In the genomic region with DNA sequence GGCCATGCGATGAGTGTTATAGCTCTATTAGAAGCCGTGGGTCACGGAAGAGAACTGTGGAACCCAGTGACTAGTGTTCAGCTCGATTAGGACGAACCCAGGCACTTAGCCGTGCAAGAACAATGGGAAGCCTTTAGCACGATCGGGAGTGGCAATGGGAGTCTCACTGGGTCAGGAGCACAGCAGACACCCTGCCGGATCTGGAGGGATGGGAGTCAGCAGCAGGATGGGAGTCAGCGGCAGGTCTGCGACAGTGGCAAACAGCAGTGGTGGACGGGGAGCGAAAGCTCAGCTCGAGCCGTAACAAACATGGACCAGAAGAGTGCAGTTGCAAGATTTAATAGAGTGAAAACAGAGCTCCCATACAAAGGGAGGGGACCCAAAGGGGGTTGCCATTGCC, we compare ENCODE assay signal across 15 cellular contexts. TPM values are rescaled to one million over a fixed set of nuclear protein-coding genes. Genes with fewer than 3 reads are reported as not detected.
DNase-seq lines count a peak whose midpoint lies in the region; ATAC-seq and TF ChIP-seq lines count a peak whose summit lies in the region.
"Not testable (repeated sequence)": the region's sequence is repeated elsewhere in the genome, so short reads cannot be mapped to it uniquely, and the experiment has no call there.
"Had no signal": no experiment of that assay in that cellular context is flagged by ENCODE, and none has a peak within 500 bp of the region (broad histone marks: within the 10 kb centered on the region; RNA-seq: fewer than 3 reads in every experiment).

No MANE protein-coding gene starts in this region.

- intact Hi-C loops in CD4-positive, alpha-beta T cell (cut with DNase I, micrococcal nuclease); activated naive CD4-positive, alpha-beta T cell treated with anti-CD3 and anti-CD28 coated beads for 36 hours (cut with micrococcal nuclease): not testable (repeated sequence)
- intact Hi-C loops in activated CD4-positive, alpha-beta T cell treated with anti-CD3 and anti-CD28 coated beads for 36 hours (cut with DNase I, micrococcal nuclease) = loop anchor here in 1 of 2 experiments (10.0 kb wide), 1 partner anchor 526 kb away; a partner anchor contains a TSS

- peaks cover 74% of the 10 kb centered on the region for H3K4me1 Mint-ChIP-seq in CD4-positive, alpha-beta T cell (ENCODE audit: low read depth)
- peaks cover 54% of the 10 kb centered on the region for H3K4me1 Mint-ChIP-seq in activated CD4-positive, alpha-beta T cell treated with anti-CD3 and anti-CD28 coated beads for 36 hours
- peaks cover 70% of the 10 kb centered on the region for H3K4me1 Mint-ChIP-seq in activated T-cell treated with anti-CD3 and anti-CD28 coated beads, Interleukin-2, amount 50 U/mL, for 24 hours (ENCODE audit: low read depth)
- H3K4me1 Mint-ChIP-seq in activated naive CD4-positive, alpha-beta T cell treated with anti-CD3 and anti-CD28 coated beads for 36 hours (ENCODE audit: low read depth) = peaks cover 54% of the 10 kb centered on the region
- peaks cover 76 to 88% of the 10 kb centered on the region in 2 donors for H3K4me1 Mint-ChIP-seq in immature natural killer cell
- not testable (repeated sequence) for H3K4me1 Mint-ChIP-seq in progenitor cell of endocrine pancreas (ENCODE audit: low read depth)
- peaks cover 71% of the 10 kb centered on the region for H3K4me1 Mint-ChIP-seq in stimulated activated memory B cell treated with anti-CD40 and anti-IgM and Interleukin-4, amounts not matched to agents 10 μg/mL and 1 μg/mL and 100 μg/mL, for 72 hours

- TF ChIP-seq CTCF in CD4-positive, alpha-beta T cell (IDR thresholded peaks at IDR 0.05); progenitor cell of endocrine pancreas (IDR thresholded peaks at IDR 0.05; ENCODE audit: unreplicated experiment): not testable (repeated sequence)

- not testable (repeated sequence) for H3K9me3 ChIP-seq in CD4-positive, alpha-beta T cell (ENCODE audit: control insufficient read depth, low read length)

- CTCF ChIA-PET in CD4-positive, alpha-beta T cell (lab: Charles Lee) = interaction anchor here (2.0 kb wide), 1 partner anchor 37 kb away, joined by 5 read pairs; no protein-coding TSS in a partner anchor
- CTCF ChIA-PET in activated CD4-positive, alpha-beta T cell treated with anti-CD3 and anti-CD28 coated beads for 36 hours (lab: Charles Lee) = interaction anchor here (0.7 to 1.7 kb wide), 2 partner anchors 18 to 749 kb away, joined by 3 to 10 read pairs; a partner anchor contains a TSS
- CTCF ChIA-PET in activated naive CD4-positive, alpha-beta T cell treated with anti-CD3 and anti-CD28 coated beads for 36 hours (lab: Charles Lee) = interaction anchor here (0.6 to 1.3 kb wide), 4 partner anchors 9 to 261 kb away, joined by 3 to 6 read pairs (median 4); no protein-coding TSS in a partner anchor

- not testable (repeated sequence) for H3K27me3 Mint-ChIP-seq in CD4-positive, alpha-beta T cell; activated CD4-positive, alpha-beta T cell treated with anti-CD3 and anti-CD28 coated beads for 36 hours; activated T-cell treated with anti-CD3 and anti-CD28 coated beads, Interleukin-2, amount 50 U/mL, for 24 hours; activated naive CD4-positive, alpha-beta T cell treated with anti-CD3 and anti-CD28 coated beads for 36 hours (ENCODE audit: low read depth); immature natural killer cell (ENCODE audit: low read depth in 3 of 3); progenitor cell of endocrine pancreas; stimulated activated memory B cell treated with anti-CD40 and anti-IgM and Interleukin-4, amounts not matched to agents 10 μg/mL and 1 μg/mL and 100 μg/mL, for 72 hours

- H3K27me3 ChIP-seq in CD4-positive, alpha-beta T cell (ENCODE audit: control insufficient read depth, insufficient read depth, low read length) = not testable (repeated sequence)

- not testable (repeated sequence) for H3K9me3 Mint-ChIP-seq in CD4-positive, alpha-beta T cell; activated CD4-positive, alpha-beta T cell treated with anti-CD3 and anti-CD28 coated beads for 36 hours (ENCODE audit: low read depth); activated T-cell treated with anti-CD3 and anti-CD28 coated beads, Interleukin-2, amount 50 U/mL, for 24 hours; activated naive CD4-positive, alpha-beta T cell treated with anti-CD3 and anti-CD28 coated beads for 36 hours; immature natural killer cell; progenitor cell of endocrine pancreas (ENCODE audit: low read depth); stimulated activated memory B cell treated with anti-CD40 and anti-IgM and Interleukin-4, amounts not matched to agents 10 μg/mL and 1 μg/mL and 100 μg/mL, for 72 hours

- peak overlapping the region; percentile 42 for H3K4me3 Mint-ChIP-seq in CD4-positive, alpha-beta T cell
- not testable (repeated sequence) for H3K4me3 Mint-ChIP-seq in activated CD4-positive, alpha-beta T cell treated with anti-CD3 and anti-CD28 coated beads for 36 hours; activated T-cell treated with anti-CD3 and anti-CD28 coated beads, Interleukin-2, amount 50 U/mL, for 24 hours; activated naive CD4-positive, alpha-beta T cell treated with anti-CD3 and anti-CD28 coated beads for 36 hours; progenitor cell of endocrine pancreas (ENCODE audit: low read depth); stimulated activated memory B cell treated with anti-CD40 and anti-IgM and Interleukin-4, amounts not matched to agents 10 μg/mL and 1 μg/mL and 100 μg/mL, for 72 hours
- H3K4me3 Mint-ChIP-seq in immature natural killer cell = peak overlapping the region in 2 of 5 donors; percentile 45 to 56

- ATAC-seq in CD4-positive, alpha-beta T cell (ENCODE audit: poor library complexity); activated CD4-positive, alpha-beta T cell treated with anti-CD3 and anti-CD28 coated beads for 36 hours; stimulated activated memory B cell treated with anti-CD40 and anti-IgM and Interleukin-4, amounts not matched to agents 10 μg/mL and 1 μg/mL and 100 μg/mL, for 72 hours: not testable (repeated sequence)

- H3K27ac ChIP-seq in CD4-positive, alpha-beta T cell (ENCODE audit: low read depth, low read length) = not testable (repeated sequence)

- DNase-seq in CD4-positive, alpha-beta T cell; activated CD4-positive, alpha-beta T cell treated with anti-CD3 and anti-CD28 coated beads for 36 hours; activated naive CD4-positive, alpha-beta T cell treated with anti-CD3 and anti-CD28 coated beads for 36 hours; immature natural killer cell; progenitor cell of endocrine pancreas (ENCODE audit: low spot score, unreplicated experiment): not testable (repeated sequence)
- DNase-seq in activated T-cell treated with anti-CD3 and anti-CD28 coated beads, Interleukin-2, amount 50 U/mL, for 24 hours = peak; percentile 18

- H3K27ac Mint-ChIP-seq in CD4-positive, alpha-beta T cell = peak overlapping the region; percentile 65
- H3K27ac Mint-ChIP-seq in activated CD4-positive, alpha-beta T cell treated with anti-CD3 and anti-CD28 coated beads for 36 hours = peak overlapping the region; percentile 72
- not testable (repeated sequence) for H3K27ac Mint-ChIP-seq in activated T-cell treated with anti-CD3 and anti-CD28 coated beads, Interleukin-2, amount 50 U/mL, for 24 hours
- peak overlapping the region; percentile 81 for H3K27ac Mint-ChIP-seq in activated naive CD4-positive, alpha-beta T cell treated with anti-CD3 and anti-CD28 coated beads for 36 hours
- peak overlapping the region; percentile 30 to 97 (median 80) for H3K27ac Mint-ChIP-seq in immature natural killer cell
- peak overlapping the region; percentile 42 for H3K27ac Mint-ChIP-seq in progenitor cell of endocrine pancreas
- peak overlapping the region; percentile 6 for H3K27ac Mint-ChIP-seq in stimulated activated memory B cell treated with anti-CD40 and anti-IgM and Interleukin-4, amounts not matched to agents 10 μg/mL and 1 μg/mL and 100 μg/mL, for 72 hours

- POLR2A ChIA-PET in CD4-positive, alpha-beta T cell (lab: Charles Lee) = interaction anchor here (0.9 to 1.9 kb wide), 2 partner anchors 21 to 23 kb away, joined by 3 to 7 read pairs; no protein-coding TSS in a partner anchor
- POLR2A ChIA-PET in activated CD4-positive, alpha-beta T cell treated with anti-CD3 and anti-CD28 coated beads for 36 hours (lab: Charles Lee) = not testable (repeated sequence)

- H3K36me3 Mint-ChIP-seq in CD4-positive, alpha-beta T cell (ENCODE audit: low read depth); activated naive CD4-positive, alpha-beta T cell treated with anti-CD3 and anti-CD28 coated beads for 36 hours (ENCODE audit: low read depth); progenitor cell of endocrine pancreas (ENCODE audit: insufficient read depth): not testable (repeated sequence)
- H3K36me3 Mint-ChIP-seq in activated CD4-positive, alpha-beta T cell treated with anti-CD3 and anti-CD28 coated beads for 36 hours (ENCODE audit: low read depth) = peaks cover 27% of the 10 kb centered on the region
- H3K36me3 Mint-ChIP-seq in activated T-cell treated with anti-CD3 and anti-CD28 coated beads, Interleukin-2, amount 50 U/mL, for 24 hours (ENCODE audit: low read depth) = peaks cover 19% of the 10 kb centered on the region
- H3K36me3 Mint-ChIP-seq in immature natural killer cell = peaks cover 10 to 16% (median 12%) of the 10 kb centered on the region in 3 donors
- peaks cover 19% of the 10 kb centered on the region for H3K36me3 Mint-ChIP-seq in stimulated activated memory B cell treated with anti-CD40 and anti-IgM and Interleukin-4, amounts not matched to agents 10 μg/mL and 1 μg/mL and 100 μg/mL, for 72 hours

RNA-seq across cellular contexts. Expression of a gene that starts 10.3 kb away (rescaled TPM):
- total RNA-seq in CD4-positive, alpha-beta T cell = 10 to 100 TPM; 18.4 to 19.2 TPM
- total RNA-seq in activated CD4-positive, alpha-beta T cell treated with anti-CD3 and anti-CD28 coated beads for 36 hours = 10 to 100 TPM; 76.5 to 80.9 TPM
- total RNA-seq in activated naive CD4-positive, alpha-beta T cell treated with anti-CD3 and anti-CD28 coated beads for 36 hours = 10 to 100 TPM; 44.0 to 45.4 TPM
- polyA plus RNA-seq in immature natural killer cell = 1 to 10 TPM in 1 of 3 donors, under 1 TPM in 2; 0.26 to 1.4 (median 0.49) TPM
- total RNA-seq in progenitor cell of endocrine pancreas = not detected in 2 replicates
- total RNA-seq: G401, H4, HFFc6, HT1080 had no signal
- polyA plus RNA-seq: A549, AG04450, BJ had no signal

RNA-seq across cellular contexts. Expression of a gene that starts 17.4 kb away (rescaled TPM):
- total RNA-seq in CD4-positive, alpha-beta T cell = over 10,000 TPM; 14,857 to 24,615 TPM
- over 10,000 TPM in 1 of 2 experiments, 100 to 1,000 TPM in 1; 894 to 11,462 TPM for total RNA-seq in activated CD4-positive, alpha-beta T cell treated with anti-CD3 and anti-CD28 coated beads for 36 hours
- over 10,000 TPM in 1 of 2 experiments, 1,000 to 10,000 TPM in 1; 7,381 to 12,571 TPM for total RNA-seq in activated naive CD4-positive, alpha-beta T cell treated with anti-CD3 and anti-CD28 coated beads for 36 hours
- polyA plus RNA-seq in immature natural killer cell = 10 to 100 TPM in 1 of 3 donors, not detected in 2; 23.0 TPM
- total RNA-seq in progenitor cell of endocrine pancreas = 15,251 and 16,487 TPM in 2 replicates

RNA-seq across cellular contexts. Expression of a gene that starts 17.7 kb away (rescaled TPM):
- total RNA-seq in CD4-positive, alpha-beta T cell = 10 to 100 TPM; 10.2 TPM
- total RNA-seq in activated CD4-positive, alpha-beta T cell treated with anti-CD3 and anti-CD28 coated beads for 36 hours = 10 to 100 TPM in 1 of 2 experiments, 1 to 10 TPM in 1; 7.9 to 10.4 TPM
- total RNA-seq in activated naive CD4-positive, alpha-beta T cell treated with anti-CD3 and anti-CD28 coated beads for 36 hours = 1 to 10 TPM; 5.6 to 6.4 TPM
- 100 to 1,000 TPM; 101 to 106 (median 103) TPM for polyA plus RNA-seq in immature natural killer cell
- total RNA-seq in progenitor cell of endocrine pancreas = 17.2 and 18.8 TPM in 2 replicates

RNA-seq across cellular contexts. Expression of a gene that starts 22.2 kb away (rescaled TPM):
- total RNA-seq in CD4-positive, alpha-beta T cell = 1 to 10 TPM; 2.3 to 3.6 TPM
- total RNA-seq in activated CD4-positive, alpha-beta T cell treated with anti-CD3 and anti-CD28 coated beads for 36 hours = 1 to 10 TPM; 6.5 to 8.7 TPM
- total RNA-seq in activated naive CD4-positive, alpha-beta T cell treated with anti-CD3 and anti-CD28 coated beads for 36 hours = 1 to 10 TPM; 2.9 to 4.5 TPM
- polyA plus RNA-seq in immature natural killer cell = 10 to 100 TPM in 2 of 3 donors, 1 to 10 TPM in 1; 6.2 to 18.4 (median 10.1) TPM
- total RNA-seq in progenitor cell of endocrine pancreas = 3.1 and 4.2 TPM in 2 replicates

RNA-seq across cellular contexts. Expression of a gene that starts 24.6 kb away (rescaled TPM):
- total RNA-seq in CD4-positive, alpha-beta T cell = under 1 TPM; 0.08 to 0.17 TPM
- 10 to 100 TPM; 19.1 to 23.1 TPM for total RNA-seq in activated CD4-positive, alpha-beta T cell treated with anti-CD3 and anti-CD28 coated beads for 36 hours
- total RNA-seq in activated naive CD4-positive, alpha-beta T cell treated with anti-CD3 and anti-CD28 coated beads for 36 hours = 10 to 100 TPM; 28.9 to 30.4 TPM
- 1 to 10 TPM in 2 of 3 donors, under 1 TPM in 1; 0.92 to 1.9 (median 1.1) TPM for polyA plus RNA-seq in immature natural killer cell
- total RNA-seq in progenitor cell of endocrine pancreas = 9.1 and 10.4 TPM in 2 replicates
- total RNA-seq: CD4-positive, alpha-beta memory T cell had no signal

Comparison
In these comparisons a context has a peak if more than half of its experiments do, and no peak if none do; other contexts are left out.
1. RNA of a gene that starts 10.3 kb away (total RNA-seq): 76.5 to 80.9 TPM in activated CD4-positive, alpha-beta T cell treated with anti-CD3 and anti-CD28 coated beads for 36 hours, 44.0 to 45.4 TPM in activated naive CD4-positive, alpha-beta T cell treated with anti-CD3 and anti-CD28 coated beads for 36 hours and 18.4 to 19.2 TPM in CD4-positive, alpha-beta T cell; not detected in progenitor cell of endocrine pancreas; every median in the first group is over 10 times any median in the second.